In the genomic region with DNA sequence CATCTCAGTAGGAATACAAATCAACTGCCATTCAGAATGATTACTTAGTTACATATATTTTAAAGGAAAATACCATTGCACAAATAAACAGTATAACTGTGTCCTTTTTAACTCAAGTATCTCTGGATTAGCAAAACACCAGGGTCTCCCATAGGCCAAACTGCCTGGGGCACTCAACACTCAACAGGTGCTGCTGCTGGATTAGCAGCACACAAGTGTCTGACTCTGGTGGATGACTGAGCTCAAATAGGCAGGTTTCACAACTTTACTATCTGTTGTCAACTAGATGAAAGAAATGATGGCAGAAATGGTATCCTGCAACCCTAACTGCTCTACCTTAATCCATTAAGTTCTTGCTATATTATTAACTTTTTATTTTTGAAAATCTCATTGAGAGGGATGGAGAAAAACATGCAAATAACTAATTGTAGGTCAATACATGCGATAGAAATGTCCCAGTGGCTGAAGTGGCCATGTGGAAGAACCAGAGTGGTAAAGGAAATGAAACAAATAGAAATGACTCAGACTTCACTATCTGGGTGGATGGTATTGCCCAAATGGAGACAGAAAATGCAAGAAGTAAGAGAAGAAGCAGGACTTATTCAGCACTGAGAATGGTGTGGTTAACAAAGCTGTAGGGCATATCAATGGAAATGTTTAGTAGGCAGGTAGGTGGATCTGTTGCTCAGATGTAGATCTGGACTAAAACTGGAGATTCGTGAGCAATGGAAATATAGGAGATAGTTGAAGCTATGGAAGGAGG, we compare ENCODE assay signal across 9 cellular contexts.
A peak's percentile ranks its signal among the peaks of the same experiment; 100 is the strongest.
DNase-seq lines count a peak whose midpoint lies in the region; ATAC-seq and TF ChIP-seq lines count a peak whose summit lies in the region.
"Had no signal": no experiment of that assay in that cellular context is flagged by ENCODE, and none has a peak within 500 bp of the region (broad histone marks: within the 10 kb centered on the region; RNA-seq: fewer than 3 reads in every experiment).

No MANE protein-coding gene starts in this region.

- H3K9me3 ChIP-seq in WERI-Rb-1 (ENCODE audit: severe bottlenecking) = no peaks in the 10 kb centered on the region

- no peaks in the 10 kb centered on the region for H3K36me3 ChIP-seq in WERI-Rb-1

- H3K4me3 ChIP-seq in coronary artery = no peak overlapping the region
- H3K4me3 ChIP-seq in WERI-Rb-1 (ENCODE audit: low read depth, low read length) = no peak overlapping the region

- intact Hi-C loops in posterior vena cava (cut with DNase I) = no loop called here

- DNase-seq in RPMI8226 (peak; percentile 22), NCI-H2227 (lab: John Stamatoyannopoulos, UW; ENCODE audit: unreplicated experiment) (no peak), coronary artery (ENCODE audit: low spot score) (no peak), WERI-Rb-1 (no peak), posterior vena cava (ENCODE audit: low spot score) (no peak)
- DNase-seq: SHP77 treated with DMSO at 0.1 percent for 48 hours had no signal

- H3K27ac ChIP-seq in coronary artery (no peak overlapping the region), WERI-Rb-1 (no peak overlapping the region)

- ATAC-seq in GM18498 (IDR thresholded peaks at IDR 0.05; ENCODE audit: unreplicated experiment) (peak; percentile 97), GM19397 (IDR thresholded peaks at IDR 0.05; ENCODE audit: unreplicated experiment) (peak; percentile 86), HG03045 (IDR thresholded peaks at IDR 0.05; ENCODE audit: unreplicated experiment) (peak; percentile 87)

- no peaks in the 10 kb centered on the region for H3K27me3 ChIP-seq in WERI-Rb-1 (ENCODE audit: insufficient read depth, low read depth, severe bottlenecking)

- TF ChIP-seq CTCF in coronary artery (IDR thresholded peaks at IDR 0.05) = no peak
- TF ChIP-seq CTCF in WERI-Rb-1 (IDR thresholded peaks at IDR 0.05; ENCODE audit: low read depth, low read length) = no peak
